In genomic region chr9:126915846-126916543, GRCh38 we compare ENCODE assay signal across 9 cellular contexts. TPM values are rescaled to one million over a fixed set of nuclear protein-coding genes. Genes with fewer than 3 reads are reported as not detected.
DNase-seq lines count a peak whose midpoint lies in the region; ATAC-seq lines count a peak whose summit lies in the region.
"Had no signal": no experiment of that assay in that cellular context is flagged by ENCODE, and none has a peak within 500 bp of the region (broad histone marks: within the 10 kb centered on the region; RNA-seq: fewer than 3 reads in every experiment).

No MANE protein-coding gene starts in this region.

- no peak overlapping the region for H3K27ac ChIP-seq in iPS DF 6.9 (ENCODE audit: low read length)

- H3K4me1 ChIP-seq in iPS DF 6.9 (ENCODE audit: control insufficient read depth, insufficient read depth, low read length) = peaks cover 2% of the 10 kb centered on the region; the same call in 1 of the 2 replicates

- H3K9me3 Mint-ChIP-seq in T-helper 2 cell treated with Interferon-gamma antibody and Interleukin-4, amounts not matched to agents 5 μg/mL and 100 μg/mL, for 36 hours = no peaks in the 10 kb centered on the region
- peaks cover 7% of the 10 kb centered on the region for H3K9me3 Mint-ChIP-seq in stimulated activated memory B cell treated with anti-CD40 and anti-IgM and Interleukin-4, amounts not matched to agents 10 μg/mL and 1 μg/mL and 100 μg/mL, for 72 hours

- no peak for ATAC-seq in T-helper 17 cell
- no peak for ATAC-seq in stimulated activated memory B cell treated with anti-CD40 and anti-IgM and Interleukin-4, amounts not matched to agents 10 μg/mL and 1 μg/mL and 100 μg/mL, for 72 hours

- H3K27me3 ChIP-seq in iPS DF 6.9 (ENCODE audit: control insufficient read depth, insufficient read depth, low read length) = no peaks in the 10 kb centered on the region

- peaks cover 5% of the 10 kb centered on the region for H3K4me1 Mint-ChIP-seq in T-helper 2 cell treated with Interferon-gamma antibody and Interleukin-4, amounts not matched to agents 5 μg/mL and 100 μg/mL, for 36 hours (ENCODE audit: low read depth)
- H3K4me1 Mint-ChIP-seq in T-helper 17 cell = peaks cover 10% of the 10 kb centered on the region
- H3K4me1 Mint-ChIP-seq in stimulated activated memory B cell treated with anti-CD40 and anti-IgM and Interleukin-4, amounts not matched to agents 10 μg/mL and 1 μg/mL and 100 μg/mL, for 72 hours = peaks cover 21% of the 10 kb centered on the region

- H3K36me3 ChIP-seq in iPS DF 6.9 (ENCODE audit: control insufficient read depth, insufficient read depth, low read length) = no peaks in the 10 kb centered on the region

- H3K4me3 ChIP-seq in iPS DF 6.9 (ENCODE audit: low read length) = peak overlapping the region; percentile 94; the same call in 1 of the 2 replicates

- no peak overlapping the region for H3K27ac Mint-ChIP-seq in T-helper 2 cell treated with Interferon-gamma antibody and Interleukin-4, amounts not matched to agents 5 μg/mL and 100 μg/mL, for 36 hours
- H3K27ac Mint-ChIP-seq in T-helper 17 cell = peak overlapping the region; percentile 32
- H3K27ac Mint-ChIP-seq in stimulated activated memory B cell treated with anti-CD40 and anti-IgM and Interleukin-4, amounts not matched to agents 10 μg/mL and 1 μg/mL and 100 μg/mL, for 72 hours = no peak overlapping the region

- peak overlapping the region; percentile 69 for H3K4me3 Mint-ChIP-seq in T-helper 2 cell treated with Interferon-gamma antibody and Interleukin-4, amounts not matched to agents 5 μg/mL and 100 μg/mL, for 36 hours
- H3K4me3 Mint-ChIP-seq in T-helper 17 cell = peak overlapping the region; percentile 88
- H3K4me3 Mint-ChIP-seq in stimulated activated memory B cell treated with anti-CD40 and anti-IgM and Interleukin-4, amounts not matched to agents 10 μg/mL and 1 μg/mL and 100 μg/mL, for 72 hours = peak overlapping the region; percentile 51

- no peak for DNase-seq in T-helper 2 cell treated with Interferon-gamma antibody and Interleukin-4, amounts not matched to agents 5 μg/mL and 100 μg/mL, for 36 hours (ENCODE audit: low spot score)
- DNase-seq in T-helper 2 cell (no peak), T-helper 17 cell (no peak), iPS DF 6.9 (ENCODE audit: low read depth, low spot score) (no peak), SW480 (ENCODE audit: low spot score) (no peak), amygdala (lab: John Stamatoyannopoulos, UW) (no peak), occipital lobe (lab: John Stamatoyannopoulos, UW) (no peak)
- DNase-seq: dermis blood vessel endothelial cell had no signal

- peaks cover 27% of the 10 kb centered on the region for H3K27me3 Mint-ChIP-seq in T-helper 2 cell treated with Interferon-gamma antibody and Interleukin-4, amounts not matched to agents 5 μg/mL and 100 μg/mL, for 36 hours (ENCODE audit: low read depth)
- H3K27me3 Mint-ChIP-seq in T-helper 17 cell = no peaks in the 10 kb centered on the region
- peaks cover 24% of the 10 kb centered on the region for H3K27me3 Mint-ChIP-seq in stimulated activated memory B cell treated with anti-CD40 and anti-IgM and Interleukin-4, amounts not matched to agents 10 μg/mL and 1 μg/mL and 100 μg/mL, for 72 hours

- H3K9me3 ChIP-seq in T-helper 17 cell (ENCODE audit: control insufficient read depth, low read length, poor library complexity, severe bottlenecking) (no peaks in the 10 kb centered on the region), iPS DF 6.9 (ENCODE audit: control insufficient read depth, insufficient read depth, low read length) (no peaks in the 10 kb centered on the region)

- WGBS in iPS DF 6.9 (ENCODE audit: insufficient coverage, insufficient read length) = no CpG with 5 or more reads among the region's 15 CpGs

- H3K36me3 Mint-ChIP-seq in T-helper 2 cell treated with Interferon-gamma antibody and Interleukin-4, amounts not matched to agents 5 μg/mL and 100 μg/mL, for 36 hours (ENCODE audit: low read depth) = no peaks in the 10 kb centered on the region
- H3K36me3 Mint-ChIP-seq in T-helper 17 cell (ENCODE audit: low read depth) = peaks cover 4% of the 10 kb centered on the region
- peaks cover 13% of the 10 kb centered on the region for H3K36me3 Mint-ChIP-seq in stimulated activated memory B cell treated with anti-CD40 and anti-IgM and Interleukin-4, amounts not matched to agents 10 μg/mL and 1 μg/mL and 100 μg/mL, for 72 hours

RNA-seq across cellular contexts. Expression of gene RALGPS1, which starts 1.4 kb away (rescaled TPM):
- total RNA-seq in T-helper 17 cell = 10 to 100 TPM in 1 of 2 donors, 1 to 10 TPM in 1; 9.3 to 12.6 TPM
- total RNA-seq in occipital lobe = 86.6 TPM

RNA-seq across cellular contexts. Expression of gene ZBTB34, which starts 55.6 kb away (rescaled TPM):
- total RNA-seq in T-helper 17 cell = 1 to 10 TPM; 5.0 to 8.2 TPM
- total RNA-seq in occipital lobe = 83.0 TPM
